In the genomic region with DNA sequence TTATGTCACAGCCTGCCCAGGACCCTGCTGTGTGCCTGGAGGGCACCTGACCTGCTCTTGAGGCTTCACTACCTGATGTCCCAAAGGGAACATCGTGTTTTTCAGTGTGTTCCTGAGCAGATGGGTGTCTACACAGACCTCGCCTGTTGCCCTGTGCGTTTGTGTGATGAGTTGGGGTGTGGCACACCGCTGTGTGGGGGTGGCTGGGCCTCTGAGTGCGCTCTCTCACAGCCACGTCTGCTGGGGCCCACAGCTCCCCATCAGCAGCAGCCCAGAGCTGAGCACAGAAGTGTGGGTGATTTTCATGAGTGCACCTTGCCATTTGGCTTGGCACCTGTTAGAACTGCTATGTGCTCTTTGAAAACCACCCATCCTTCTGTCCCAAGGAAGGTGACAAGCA, we compare ENCODE assay signal across 22 cellular contexts.
"Had no signal": no experiment of that assay in that cellular context is flagged by ENCODE, and none has a peak within 500 bp of the region (broad histone marks: within the 10 kb centered on the region; RNA-seq: fewer than 3 reads in every experiment).

No MANE protein-coding gene starts in this region.

- H3K4me3 ChIP-seq: breast epithelium, coronary artery, left ventricle myocardium inferior, thoracic aorta, upper lobe of right lung had no signal

- H3K27ac ChIP-seq: breast epithelium, coronary artery, left ventricle myocardium inferior, thoracic aorta, upper lobe of right lung had no signal

- DNase-seq: activated CD4-positive, alpha-beta memory T cell treated with anti-CD3 and anti-CD28 coated beads for 36 hours; activated CD4-positive, alpha-beta T cell treated with anti-CD3 and anti-CD28 coated beads for 4 hours; activated naive CD4-positive, alpha-beta T cell treated with Interleukin-2 at 50 U/mL for 16 hours; activated naive CD8-positive, alpha-beta T cell treated with anti-CD3 and anti-CD28 coated beads for 36 hours; activated T-cell treated with anti-CD3 and anti-CD28 coated beads, Interleukin-2, amount 50 U/mL, for 48 hours; cerebellar nuclear complex; endodermal cell; foreskin fibroblast; left ventricle myocardium inferior; occipital lobe; small intestine; stimulated activated CD4-positive, alpha-beta T cell treated with anti-CD3 and anti-CD28 coated beads, Interleukin-2, amount 100 ng/mL, for 48 hours; stimulated activated naive CD4-positive, alpha-beta T cell treated with Interleukin-2 at 50 U/mL for 16 hours; T1000; upper lobe of right lung had no signal

- H3K4me1 Mint-ChIP-seq: endodermal cell, WTC11 had no signal

- H3K27me3 ChIP-seq: breast epithelium, upper lobe of right lung had no signal

- H3K36me3 ChIP-seq: breast epithelium, upper lobe of right lung had no signal

- H3K9me3 ChIP-seq: breast epithelium, thoracic aorta, upper lobe of right lung had no signal

- H3K4me3 Mint-ChIP-seq: activated CD4-positive, alpha-beta memory T cell treated with anti-CD3 and anti-CD28 coated beads for 36 hours; activated naive CD8-positive, alpha-beta T cell treated with anti-CD3 and anti-CD28 coated beads for 36 hours; endodermal cell; memory B cell; T-helper 1 cell treated with Interleukin-12 subunit alpha and Interleukin-12 subunit beta and Interleukin-4 antibody, amounts not matched to agents 30 μg/mL and 1 μg/mL, for 36 hours; WTC11 had no signal

- FAIRE-seq: small intestine had no signal

- H3K27me3 Mint-ChIP-seq: activated CD4-positive, alpha-beta memory T cell treated with anti-CD3 and anti-CD28 coated beads for 36 hours; activated naive CD8-positive, alpha-beta T cell treated with anti-CD3 and anti-CD28 coated beads for 36 hours; memory B cell had no signal

- H3K36me3 Mint-ChIP-seq: activated CD4-positive, alpha-beta memory T cell treated with anti-CD3 and anti-CD28 coated beads for 36 hours; activated naive CD8-positive, alpha-beta T cell treated with anti-CD3 and anti-CD28 coated beads for 36 hours; WTC11 had no signal

- H3K4me1 ChIP-seq: breast epithelium, upper lobe of right lung had no signal

- H3K27ac Mint-ChIP-seq: activated CD4-positive, alpha-beta memory T cell treated with anti-CD3 and anti-CD28 coated beads for 36 hours; activated naive CD8-positive, alpha-beta T cell treated with anti-CD3 and anti-CD28 coated beads for 36 hours; endodermal cell; memory B cell; T-helper 1 cell treated with Interleukin-12 subunit alpha and Interleukin-12 subunit beta and Interleukin-4 antibody, amounts not matched to agents 30 μg/mL and 1 μg/mL, for 36 hours; WTC11 had no signal

- H3K9me3 Mint-ChIP-seq: activated CD4-positive, alpha-beta memory T cell treated with anti-CD3 and anti-CD28 coated beads for 36 hours; activated naive CD8-positive, alpha-beta T cell treated with anti-CD3 and anti-CD28 coated beads for 36 hours; endodermal cell; memory B cell; T-helper 1 cell treated with Interleukin-12 subunit alpha and Interleukin-12 subunit beta and Interleukin-4 antibody, amounts not matched to agents 30 μg/mL and 1 μg/mL, for 36 hours; WTC11 had no signal

- ATAC-seq: sciatic nerve, upper lobe of right lung had no signal
